ENCODE assay signal across 1 cellular context in genomic region chr3:52197842-52198625, GRCh38.
A peak's percentile ranks its signal among the peaks of the same experiment; 100 is the strongest.
TF ChIP-seq lines count a peak whose summit lies in the region.

Gene ALAS1 (plus strand): TSS chr3:52198160. CDS start chr3:52199242, 1,082 bp downstream.

TF ChIP-seq in HepG2, 621 proteins besides CTCF, POLR2A, EP300 and RAD21 (continued from another document and continues in another):
- TF ChIP-seq, protein P1, sequence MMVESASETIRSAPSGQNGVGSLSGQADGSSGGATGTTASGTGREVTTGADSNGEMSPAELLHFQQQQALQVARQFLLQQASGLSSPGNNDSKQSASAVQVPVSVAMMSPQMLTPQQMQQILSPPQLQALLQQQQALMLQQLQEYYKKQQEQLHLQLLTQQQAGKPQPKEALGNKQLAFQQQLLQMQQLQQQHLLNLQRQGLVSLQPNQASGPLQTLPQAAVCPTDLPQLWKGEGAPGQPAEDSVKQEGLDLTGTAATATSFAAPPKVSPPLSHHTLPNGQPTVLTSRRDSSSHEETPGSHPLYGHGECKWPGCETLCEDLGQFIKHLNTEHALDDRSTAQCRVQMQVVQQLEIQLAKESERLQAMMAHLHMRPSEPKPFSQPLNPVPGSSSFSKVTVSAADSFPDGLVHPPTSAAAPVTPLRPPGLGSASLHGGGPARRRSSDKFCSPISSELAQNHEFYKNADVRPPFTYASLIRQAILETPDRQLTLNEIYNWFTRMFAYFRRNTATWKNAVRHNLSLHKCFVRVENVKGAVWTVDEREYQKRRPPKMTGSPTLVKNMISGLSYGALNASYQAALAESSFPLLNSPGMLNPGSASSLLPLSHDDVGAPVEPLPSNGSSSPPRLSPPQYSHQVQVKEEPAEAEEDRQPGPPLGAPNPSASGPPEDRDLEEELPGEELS (CRISPR knock-in tag; IDR thresholded peaks at IDR 0.05) = peak; percentile 48; the same call in 1 of the 2 replicates
- TF ChIP-seq, protein P2, sequence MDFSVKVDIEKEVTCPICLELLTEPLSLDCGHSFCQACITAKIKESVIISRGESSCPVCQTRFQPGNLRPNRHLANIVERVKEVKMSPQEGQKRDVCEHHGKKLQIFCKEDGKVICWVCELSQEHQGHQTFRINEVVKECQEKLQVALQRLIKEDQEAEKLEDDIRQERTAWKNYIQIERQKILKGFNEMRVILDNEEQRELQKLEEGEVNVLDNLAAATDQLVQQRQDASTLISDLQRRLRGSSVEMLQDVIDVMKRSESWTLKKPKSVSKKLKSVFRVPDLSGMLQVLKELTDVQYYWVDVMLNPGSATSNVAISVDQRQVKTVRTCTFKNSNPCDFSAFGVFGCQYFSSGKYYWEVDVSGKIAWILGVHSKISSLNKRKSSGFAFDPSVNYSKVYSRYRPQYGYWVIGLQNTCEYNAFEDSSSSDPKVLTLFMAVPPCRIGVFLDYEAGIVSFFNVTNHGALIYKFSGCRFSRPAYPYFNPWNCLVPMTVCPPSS (IDR thresholded peaks at IDR 0.05) = no peak
- TF ChIP-seq, protein P3, sequence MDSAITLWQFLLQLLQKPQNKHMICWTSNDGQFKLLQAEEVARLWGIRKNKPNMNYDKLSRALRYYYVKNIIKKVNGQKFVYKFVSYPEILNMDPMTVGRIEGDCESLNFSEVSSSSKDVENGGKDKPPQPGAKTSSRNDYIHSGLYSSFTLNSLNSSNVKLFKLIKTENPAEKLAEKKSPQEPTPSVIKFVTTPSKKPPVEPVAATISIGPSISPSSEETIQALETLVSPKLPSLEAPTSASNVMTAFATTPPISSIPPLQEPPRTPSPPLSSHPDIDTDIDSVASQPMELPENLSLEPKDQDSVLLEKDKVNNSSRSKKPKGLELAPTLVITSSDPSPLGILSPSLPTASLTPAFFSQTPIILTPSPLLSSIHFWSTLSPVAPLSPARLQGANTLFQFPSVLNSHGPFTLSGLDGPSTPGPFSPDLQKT (CRISPR knock-in tag; IDR thresholded peaks at IDR 0.05; ENCODE audit: borderline replicate concordance) = no peak
- TF ChIP-seq CEBPZ (IDR thresholded peaks at IDR 0.05; ENCODE audit: low read length) = no peak
- peak; percentile 0; the same call in 1 of the 2 replicates for TF ChIP-seq CBX5 (CRISPR knock-in tag; IDR thresholded peaks at IDR 0.05; ENCODE audit: borderline replicate concordance)
- TF ChIP-seq NRL (CRISPR knock-in tag; IDR thresholded peaks at IDR 0.05; ENCODE audit: borderline replicate concordance) = no peak
- peak; percentile 46; the same call in 1 of the 2 replicates for TF ChIP-seq MAF1 (CRISPR knock-in tag; IDR thresholded peaks at IDR 0.05; ENCODE audit: borderline replicate concordance)
- peak in 1 of 2 experiments; percentile 79; a peak in 2 of 4 replicates for TF ChIP-seq HMGXB4 (CRISPR knock-in tag; IDR thresholded peaks at IDR 0.05; ENCODE audit: borderline replicate concordance in 1 of 2, low read depth in 1 of 2)
- TF ChIP-seq ZNF292 (CRISPR knock-in tag; IDR thresholded peaks at IDR 0.05; ENCODE audit: borderline replicate concordance, low read depth) = peak; percentile 99
- TF ChIP-seq MTERF4 (CRISPR knock-in tag; IDR thresholded peaks at IDR 0.05) = no peak
- TF ChIP-seq ZNF550 (CRISPR knock-in tag; IDR thresholded peaks at IDR 0.05; ENCODE audit: borderline replicate concordance) = no peak
- no peak for TF ChIP-seq PTBP1 (IDR thresholded peaks at IDR 0.05; ENCODE audit: low read depth, low read length, poor library complexity, severe bottlenecking)
- TF ChIP-seq THRA (CRISPR knock-in tag; IDR thresholded peaks at IDR 0.05; ENCODE audit: borderline replicate concordance) = peak; percentile 29; the same call in 1 of the 2 replicates
- TF ChIP-seq GATA4 (IDR thresholded peaks at IDR 0.05; ENCODE audit: borderline replicate concordance, low read depth) = no peak; the same call in none of the 2 replicates
- 0 out of 2 replicates have a peak, but pooled peaks have one; percentile 9 for TF ChIP-seq KDM6A (CRISPR knock-in tag; IDR thresholded peaks at IDR 0.05; ENCODE audit: low read depth)
- TF ChIP-seq KLF16 (CRISPR knock-in tag; IDR thresholded peaks at IDR 0.05) = no peak; a peak in 1 of 4 replicates
- no peak for TF ChIP-seq TCF12 (IDR thresholded peaks at IDR 0.05)
- TF ChIP-seq TCF12 (CRISPR knock-in tag; IDR thresholded peaks at IDR 0.05) = peak; percentile 2; the same call in 1 of the 2 replicates
- TF ChIP-seq TAF1 (CRISPR knock-in tag; IDR thresholded peaks at IDR 0.05) = peak; percentile 77
- 0 out of 2 replicates have a peak, but pooled peaks have one; percentile 30 for TF ChIP-seq ZNF329 (CRISPR knock-in tag; IDR thresholded peaks at IDR 0.05; ENCODE audit: low read depth)
- no peak for TF ChIP-seq KLF9 (CRISPR knock-in tag; IDR thresholded peaks at IDR 0.05; ENCODE audit: low read depth)
- TF ChIP-seq, protein P4, sequence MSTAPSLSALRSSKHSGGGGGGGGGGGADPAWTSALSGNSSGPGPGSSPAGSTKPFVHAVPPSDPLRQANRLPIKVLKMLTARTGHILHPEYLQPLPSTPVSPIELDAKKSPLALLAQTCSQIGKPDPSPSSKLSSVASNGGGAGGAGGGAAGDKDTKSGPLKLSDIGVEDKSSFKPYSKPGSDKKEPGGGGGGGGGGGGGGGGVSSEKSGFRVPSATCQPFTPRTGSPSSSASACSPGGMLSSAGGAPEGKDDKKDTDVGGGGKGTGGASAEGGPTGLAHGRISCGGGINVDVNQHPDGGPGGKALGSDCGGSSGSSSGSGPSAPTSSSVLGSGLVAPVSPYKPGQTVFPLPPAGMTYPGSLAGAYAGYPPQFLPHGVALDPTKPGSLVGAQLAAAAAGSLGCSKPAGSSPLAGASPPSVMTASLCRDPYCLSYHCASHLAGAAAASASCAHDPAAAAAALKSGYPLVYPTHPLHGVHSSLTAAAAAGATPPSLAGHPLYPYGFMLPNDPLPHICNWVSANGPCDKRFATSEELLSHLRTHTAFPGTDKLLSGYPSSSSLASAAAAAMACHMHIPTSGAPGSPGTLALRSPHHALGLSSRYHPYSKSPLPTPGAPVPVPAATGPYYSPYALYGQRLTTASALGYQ (CRISPR knock-in tag; IDR thresholded peaks at IDR 0.05) = no peak; the same call in 1 of the 2 replicates
- TF ChIP-seq CERS6 (CRISPR knock-in tag; IDR thresholded peaks at IDR 0.05) = no peak
- TF ChIP-seq ZFYVE20 (CRISPR knock-in tag; IDR thresholded peaks at IDR 0.05; ENCODE audit: borderline replicate concordance, low read depth) = no peak
- TF ChIP-seq PHF8 (CRISPR knock-in tag; IDR thresholded peaks at IDR 0.05) = peak; percentile 89
- no peak for TF ChIP-seq ZNF251 (CRISPR knock-in tag; IDR thresholded peaks at IDR 0.05)
- peak; percentile 61; the same call in 1 of the 2 replicates for TF ChIP-seq TGIF2 (CRISPR knock-in tag; IDR thresholded peaks at IDR 0.05)
- TF ChIP-seq ZNF83 (CRISPR knock-in tag; IDR thresholded peaks at IDR 0.05; ENCODE audit: borderline replicate concordance) = no peak
- TF ChIP-seq ZNF687 (CRISPR knock-in tag; IDR thresholded peaks at IDR 0.05) = peak; percentile 87
- TF ChIP-seq, protein P5, sequence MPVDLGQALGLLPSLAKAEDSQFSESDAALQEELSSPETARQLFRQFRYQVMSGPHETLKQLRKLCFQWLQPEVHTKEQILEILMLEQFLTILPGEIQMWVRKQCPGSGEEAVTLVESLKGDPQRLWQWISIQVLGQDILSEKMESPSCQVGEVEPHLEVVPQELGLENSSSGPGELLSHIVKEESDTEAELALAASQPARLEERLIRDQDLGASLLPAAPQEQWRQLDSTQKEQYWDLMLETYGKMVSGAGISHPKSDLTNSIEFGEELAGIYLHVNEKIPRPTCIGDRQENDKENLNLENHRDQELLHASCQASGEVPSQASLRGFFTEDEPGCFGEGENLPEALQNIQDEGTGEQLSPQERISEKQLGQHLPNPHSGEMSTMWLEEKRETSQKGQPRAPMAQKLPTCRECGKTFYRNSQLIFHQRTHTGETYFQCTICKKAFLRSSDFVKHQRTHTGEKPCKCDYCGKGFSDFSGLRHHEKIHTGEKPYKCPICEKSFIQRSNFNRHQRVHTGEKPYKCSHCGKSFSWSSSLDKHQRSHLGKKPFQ (CRISPR knock-in tag; IDR thresholded peaks at IDR 0.05; ENCODE audit: insufficient replicate concordance) = peak; percentile 72
- TF ChIP-seq SPEN (CRISPR knock-in tag; IDR thresholded peaks at IDR 0.05; ENCODE audit: low read depth) = peak; percentile 82
